In the genomic region with DNA sequence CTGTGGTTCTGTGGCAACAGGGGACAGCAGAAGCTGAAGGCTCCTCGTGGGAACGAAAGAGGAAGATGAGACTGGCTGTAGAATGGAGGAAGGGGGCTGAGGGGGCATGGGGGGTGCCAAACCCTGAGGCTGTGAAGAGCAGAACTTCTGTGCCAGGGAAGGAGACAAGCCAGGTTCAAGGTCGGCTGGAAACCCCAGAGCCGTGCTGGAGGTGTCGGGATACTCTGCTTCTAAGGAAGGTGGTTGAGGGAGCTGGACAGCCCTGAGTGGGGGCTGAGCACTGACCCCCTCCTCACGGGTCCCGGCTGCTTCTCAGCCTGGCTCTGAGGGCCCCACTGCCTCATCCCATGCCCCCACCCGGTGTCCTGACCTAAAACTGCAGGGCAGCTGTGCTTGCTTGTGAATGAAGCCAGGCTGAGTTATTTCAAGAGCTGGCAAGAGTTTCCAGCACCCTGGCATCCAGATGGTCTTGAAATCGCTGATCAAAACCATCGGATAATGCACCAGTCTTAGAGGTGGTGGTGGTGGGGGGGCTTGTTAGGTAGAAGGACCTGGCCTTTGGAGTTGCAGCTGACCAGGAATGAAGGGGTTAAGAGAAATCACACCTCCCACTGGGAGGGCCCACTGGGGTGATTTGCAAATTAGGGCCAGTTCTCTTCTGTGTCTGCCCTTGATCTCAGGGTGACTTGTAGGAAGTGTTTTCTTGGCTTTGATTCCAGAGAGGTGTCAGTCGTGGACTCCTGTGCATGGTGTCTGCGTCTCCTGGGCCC, we compare ENCODE assay signal across 22 cellular contexts.
A peak's percentile ranks its signal among the peaks of the same experiment; 100 is the strongest.
DNase-seq lines count a peak whose midpoint lies in the region; ATAC-seq and TF ChIP-seq lines count a peak whose summit lies in the region.
"Had no signal": no experiment of that assay in that cellular context is flagged by ENCODE, and none has a peak within 500 bp of the region (broad histone marks: within the 10 kb centered on the region; RNA-seq: fewer than 3 reads in every experiment).

No MANE protein-coding gene starts in this region.

- no peaks in the 10 kb centered on the region for H3K36me3 Mint-ChIP-seq in neural progenitor cell

- H3K36me3 ChIP-seq in OCI-LY7 (ENCODE audit: insufficient read depth, low read length): no peaks in the 10 kb centered on the region
- H3K36me3 ChIP-seq in neural progenitor cell: no peaks in the 10 kb centered on the region
- H3K36me3 ChIP-seq in suprapubic skin: no peaks in the 10 kb centered on the region
- H3K36me3 ChIP-seq: MG63 had no signal

- H3K9me3 ChIP-seq in OCI-LY7 (ENCODE audit: low read length): peaks cover 7% of the 10 kb centered on the region; the same call in 1 of the 2 replicates
- peaks cover 6% of the 10 kb centered on the region for H3K9me3 ChIP-seq in neural progenitor cell (ENCODE audit: low read depth)
- no peaks in the 10 kb centered on the region for H3K9me3 ChIP-seq in suprapubic skin
- H3K9me3 ChIP-seq: MG63 had no signal

- no peaks in the 10 kb centered on the region for H3K79me2 ChIP-seq in OCI-LY7 (ENCODE audit: insufficient read depth, low read depth, low read length)
- H3K79me2 ChIP-seq in neural progenitor cell (ENCODE audit: low read depth): no peaks in the 10 kb centered on the region

- H2AFZ ChIP-seq in OCI-LY7 (ENCODE audit: low read length): peak overlapping the region; percentile 37; the same call in 1 of the 2 replicates
- no peak overlapping the region for H2AFZ ChIP-seq in neural progenitor cell (replicated peaks)

- H3F3A ChIP-seq in neural progenitor cell (ENCODE audit: low read depth): peaks cover 18% of the 10 kb centered on the region

- no peak overlapping the region for H3K9ac ChIP-seq in neural progenitor cell

- CTCF ChIA-PET in OCI-LY7 (lab: Charles Lee; ENCODE audit: unreplicated experiment): no interaction called here

- H3K4me1 ChIP-seq in OCI-LY7 (ENCODE audit: insufficient read depth, low read length, poor library complexity, severe bottlenecking): peaks cover 15% of the 10 kb centered on the region
- H3K4me1 ChIP-seq in neural progenitor cell: peaks cover 14% of the 10 kb centered on the region
- no peaks in the 10 kb centered on the region for H3K4me1 ChIP-seq in suprapubic skin

- DNase-seq in DMS 273 (lab: John Stamatoyannopoulos, UW; ENCODE audit: unreplicated experiment): peak; percentile 22
- DNase-seq in DMS 273 treated with DMSO at 0.1 percent for 48 hours (lab: John Stamatoyannopoulos, UW): no peak
- DNase-seq in OCI-LY7 (ENCODE audit: low spot score): peak; percentile 29
- no peak for DNase-seq in neural progenitor cell (ENCODE audit: low spot score)
- DNase-seq in suprapubic skin (ENCODE audit: low spot score in 2 of 2): peak; percentile 30 to 68
- DNase-seq: AML-193; DMS53; Kasumi-1; MG63; NCI-H1092; NCI-H1436 treated with DMSO at 0.1 percent for 48 hours; NCI-H2081; NCI-H510A; NCI-H748 treated with DMSO at 0.1 percent for 48 hours; NK-92 treated with Interleukin-12 subunit alpha and Interleukin-12 subunit beta, amount 100 ng/mL, for 24 hours; SHP77 treated with DMSO at 0.1 percent for 48 hours had no signal

- H3K4me3 Mint-ChIP-seq in neural progenitor cell: no peak overlapping the region
- H3K4me3 Mint-ChIP-seq: CD4-positive, alpha-beta T cell had no signal

- no TSS peak for BruUV-seq in OCI-LY7 (replicated peaks; lab: Mats Ljungman, UMichigan)

- no peak overlapping the region for H3K27ac ChIP-seq in OCI-LY7 (ENCODE audit: low read depth, low read length, poor library complexity, severe bottlenecking)
- no peak overlapping the region for H3K27ac ChIP-seq in neural progenitor cell
- H3K27ac ChIP-seq in suprapubic skin: no peak overlapping the region
- H3K27ac ChIP-seq: 22Rv1 had no signal

- H3K4me1 Mint-ChIP-seq in neural progenitor cell: peaks cover 14% of the 10 kb centered on the region

- POLR2A ChIA-PET in OCI-LY7 (lab: Charles Lee): no interaction called here

- H3K27ac Mint-ChIP-seq in neural progenitor cell: peak overlapping the region; percentile 48
- H3K27ac Mint-ChIP-seq: CD4-positive, alpha-beta T cell had no signal

- no peak for TF ChIP-seq EP300 in suprapubic skin (IDR thresholded peaks at IDR 0.05)

- intact Hi-C loops in OCI-LY7 (cut with micrococcal nuclease; ENCODE audit: unreplicated experiment): no loop called here

- peaks cover 7% of the 10 kb centered on the region for H3K27me3 Mint-ChIP-seq in neural progenitor cell (ENCODE audit: insufficient read depth, low read depth)

- WGBS in suprapubic skin: 54% methylated on average over 11 of the region's 12 CpGs

- H4K20me1 ChIP-seq in OCI-LY7 (ENCODE audit: insufficient read depth, low read length) (no peaks in the 10 kb centered on the region), neural progenitor cell (ENCODE audit: low read depth) (no peaks in the 10 kb centered on the region)

- H3K27me3 ChIP-seq in neural progenitor cell: no peaks in the 10 kb centered on the region
- peaks cover 34% of the 10 kb centered on the region for H3K27me3 ChIP-seq in suprapubic skin
- H3K27me3 ChIP-seq: MG63 had no signal

- H3K4me3 ChIP-seq in OCI-LY7 (ENCODE audit: low read depth, low read length, poor library complexity, severe bottlenecking): peak overlapping the region; percentile 12
- H3K4me3 ChIP-seq in neural progenitor cell: no peak overlapping the region
- no peak overlapping the region for H3K4me3 ChIP-seq in suprapubic skin
- H3K4me3 ChIP-seq: MG63 had no signal

- peak overlapping the region; percentile 44 for H3K4me2 ChIP-seq in OCI-LY7 (ENCODE audit: low read length)
- H3K4me2 ChIP-seq in neural progenitor cell: no peak overlapping the region

- TF ChIP-seq CTCF in OCI-LY7 (conservative IDR thresholded peaks at IDR 0.05; ENCODE audit: low read length): no peak
- TF ChIP-seq CTCF in neural progenitor cell (IDR thresholded peaks at IDR 0.05): no peak
- TF ChIP-seq CTCF in suprapubic skin (IDR thresholded peaks at IDR 0.05): no peak

- no peaks in the 10 kb centered on the region for H3K9me2 ChIP-seq in OCI-LY7 (ENCODE audit: insufficient read depth, low read length)

- ATAC-seq in GM21825 (IDR thresholded peaks at IDR 0.05; ENCODE audit: unreplicated experiment) (no peak), GM19455 (IDR thresholded peaks at IDR 0.05; ENCODE audit: unreplicated experiment) (no peak), esophagus mucosa (no peak)
- ATAC-seq: SK-N-SH treated with all-trans-retinoic acid at 6 μM for 48 hours had no signal

- H3K9me3 Mint-ChIP-seq in neural progenitor cell: peaks cover 5% of the 10 kb centered on the region
- H3K9me3 Mint-ChIP-seq: CD4-positive, alpha-beta T cell had no signal

- TF ChIP-seq POLR2A in suprapubic skin (IDR thresholded peaks at IDR 0.05): no peak

Comparison
In these comparisons a context has a peak if more than half of its experiments do, and no peak if none do; other contexts are left out.
1. DNase-seq: peak in DMS 273 (single experiment), OCI-LY7 (single experiment) and suprapubic skin (2 of 2); none in DMS 273 treated with DMSO at 0.1 percent for 48 hours (single experiment) and neural progenitor cell (single experiment).